In the genomic region with DNA sequence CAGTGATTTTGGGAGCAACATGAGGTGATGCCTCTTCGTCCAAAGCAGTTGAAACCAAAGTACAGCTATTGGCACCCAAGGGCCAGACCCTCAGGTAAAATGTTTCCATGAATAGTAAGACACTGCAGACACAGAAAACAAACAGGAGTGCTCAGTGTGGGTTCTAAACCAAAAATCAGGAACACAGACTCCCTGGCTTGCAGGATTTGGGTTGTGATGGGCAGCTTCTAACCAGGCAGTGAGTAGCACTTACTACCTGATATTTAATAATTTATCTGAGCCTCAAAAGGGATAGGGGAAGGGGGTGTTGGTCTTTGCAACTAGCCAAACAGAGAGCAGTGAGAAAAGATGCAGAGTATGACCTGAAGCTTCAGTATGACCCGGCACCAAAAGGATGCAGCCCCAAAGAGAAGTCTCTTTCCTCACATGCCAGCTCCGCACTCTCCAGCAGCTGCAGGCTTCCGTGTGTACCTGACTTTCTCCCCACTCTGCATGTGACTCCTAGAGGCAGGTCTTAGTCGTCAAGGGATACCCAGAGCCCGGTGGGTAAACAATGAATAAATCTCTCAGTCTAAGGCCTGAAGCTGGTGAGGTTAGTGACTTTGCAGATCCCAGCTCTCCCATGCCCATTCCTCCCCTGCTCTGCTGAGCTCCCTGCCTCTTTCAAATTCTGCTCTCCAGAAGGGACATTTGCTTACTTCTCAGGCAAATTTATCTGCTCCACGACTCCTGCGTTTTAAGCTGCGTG, we compare ENCODE assay signal across 11 cellular contexts.
DNase-seq lines count a peak whose midpoint lies in the region; ATAC-seq and TF ChIP-seq lines count a peak whose summit lies in the region.
"Had no signal": no experiment of that assay in that cellular context is flagged by ENCODE, and none has a peak within 500 bp of the region (broad histone marks: within the 10 kb centered on the region; RNA-seq: fewer than 3 reads in every experiment).

No MANE protein-coding gene starts in this region.

- DNase-seq in DMS53 (lab: John Stamatoyannopoulos, UW), result peak; percentile 73
- peak; percentile 46 for DNase-seq in M059J (ENCODE audit: low read depth)
- peak; percentile 49 to 53 for DNase-seq in SHP77 (lab: John Stamatoyannopoulos, UW)
- DNase-seq in left kidney (ENCODE audit: low read depth, low spot score), result peak; percentile 89
- no peak for DNase-seq in AG20443 (ENCODE audit: low spot score)
- no peak for DNase-seq in GM20000 (ENCODE audit: low spot score)
- DNase-seq: activated CD4-positive, alpha-beta memory T cell treated with anti-CD3 and anti-CD28 coated beads, Interleukin-2, amount 10 ng/mL, durations not matched to agents 7 days and 5 days; KBM-7 had no signal

- no peak for ATAC-seq in GM19023 (IDR thresholded peaks at IDR 0.05; ENCODE audit: unreplicated experiment)
- no peak for ATAC-seq in HG03045 (IDR thresholded peaks at IDR 0.05; ENCODE audit: unreplicated experiment)
- ATAC-seq: activated T-helper 17 cell treated with anti-CD3 and anti-CD28 coated beads, Interleukin-2, amount 50 U/mL, for 72 hours had no signal

- no peak for TF ChIP-seq CTCF in GM20000 (IDR thresholded peaks at IDR 0.05; ENCODE audit: extremely low read depth, missing control alignments)

Comparison
In these comparisons a context has a peak if more than half of its experiments do, and no peak if none do; other contexts are left out.
1. DNase-seq: peak in DMS53 (single experiment), M059J (single experiment), SHP77 (2 of 2) and left kidney (single experiment); none in AG20443 (single experiment) and GM20000 (single experiment).